ENCODE assay signal across 8 cellular contexts in genomic region chr11:78465169-78465942, GRCh38. TPM values are rescaled to one million over a fixed set of nuclear protein-coding genes. Genes with fewer than 3 reads are reported as not detected.
DNase-seq lines count a peak whose midpoint lies in the region; ATAC-seq and TF ChIP-seq lines count a peak whose summit lies in the region.

No MANE protein-coding gene starts in this region.

- peak overlapping the region; percentile 77 for H3K4me3 Mint-ChIP-seq in CD8-positive, alpha-beta T cell
- H3K4me3 Mint-ChIP-seq in glutamatergic neuron (ENCODE audit: unreplicated experiment) = no peak overlapping the region

- peak overlapping the region; percentile 33 for H3K27ac ChIP-seq in CD8-positive, alpha-beta T cell (ENCODE audit: low read depth, low read length)
- no peak overlapping the region for H3K27ac ChIP-seq in substantia nigra (ENCODE audit: low read depth, low read length, poor library complexity, severe bottlenecking)

- H3K9me3 ChIP-seq in CD8-positive, alpha-beta T cell (ENCODE audit: low read length) = no peaks in the 10 kb centered on the region

- CTCF ChIA-PET in CD8-positive, alpha-beta T cell (lab: Charles Lee) = interaction anchor here (0.7 to 1.1 kb wide), 2 partner anchors 47 to 1044 kb away, joined by 3 to 4 read pairs; no protein-coding TSS in a partner anchor

- peaks cover 13% of the 10 kb centered on the region for H3K4me1 ChIP-seq in CD8-positive, alpha-beta T cell (ENCODE audit: insufficient read depth, low read length)

- peaks cover 24% of the 10 kb centered on the region for H3K4me1 Mint-ChIP-seq in CD8-positive, alpha-beta T cell (ENCODE audit: low read depth)
- no peaks in the 10 kb centered on the region for H3K4me1 Mint-ChIP-seq in glutamatergic neuron (ENCODE audit: low read depth, unreplicated experiment)

- peak overlapping the region; percentile 96 for H3K27ac Mint-ChIP-seq in CD8-positive, alpha-beta T cell
- H3K27ac Mint-ChIP-seq in glutamatergic neuron (ENCODE audit: unreplicated experiment) = no peak overlapping the region

- no peaks in the 10 kb centered on the region for H3K36me3 ChIP-seq in CD8-positive, alpha-beta T cell (ENCODE audit: insufficient read depth, low read length)

- POLR2A ChIA-PET in CD8-positive, alpha-beta T cell (lab: Charles Lee) = interaction anchor here (0.9 kb wide), 1 partner anchor 10 kb away, joined by 4 read pairs; no protein-coding TSS in a partner anchor

- peak; percentile 98 for ATAC-seq in CD8-positive, alpha-beta T cell
- ATAC-seq in GM19452 (IDR thresholded peaks at IDR 0.05; ENCODE audit: unreplicated experiment) (peak; percentile 99), HG03457 (IDR thresholded peaks at IDR 0.05; ENCODE audit: unreplicated experiment) (peak; percentile 99)

- no peaks in the 10 kb centered on the region for H3K27me3 Mint-ChIP-seq in CD8-positive, alpha-beta T cell (ENCODE audit: low read depth)
- peaks cover 3% of the 10 kb centered on the region for H3K27me3 Mint-ChIP-seq in glutamatergic neuron (ENCODE audit: unreplicated experiment)

- no peak overlapping the region for H3K4me3 ChIP-seq in CD8-positive, alpha-beta T cell (ENCODE audit: low read depth, low read length)

- no peaks in the 10 kb centered on the region for H3K27me3 ChIP-seq in CD8-positive, alpha-beta T cell (ENCODE audit: insufficient read depth, low read length)

- peaks cover 51% of the 10 kb centered on the region for H3K36me3 Mint-ChIP-seq in CD8-positive, alpha-beta T cell
- peaks cover 10% of the 10 kb centered on the region for H3K36me3 Mint-ChIP-seq in glutamatergic neuron (ENCODE audit: unreplicated experiment)

- intact Hi-C loops in CD8-positive, alpha-beta T cell (cut with DNase I, micrococcal nuclease) = no loop called here

- no peak for TF ChIP-seq CTCF in CD8-positive, alpha-beta T cell (IDR thresholded peaks at IDR 0.05)
- TF ChIP-seq CTCF in glutamatergic neuron (IDR thresholded peaks at IDR 0.05; ENCODE audit: partially characterized antibody, unreplicated experiment) = no peak

- no peaks in the 10 kb centered on the region for H3K9me3 Mint-ChIP-seq in CD8-positive, alpha-beta T cell
- peaks cover 2% of the 10 kb centered on the region for H3K9me3 Mint-ChIP-seq in glutamatergic neuron (ENCODE audit: unreplicated experiment)

- peak; percentile 1 to 67 (median 13) for DNase-seq in CD8-positive, alpha-beta T cell
- peak; percentile 16 for DNase-seq in activated gamma-delta T cell treated with anti-CD3 and anti-CD28 coated beads, Interleukin-2, amount 50 U/mL, for 16 hours (ENCODE audit: low read depth)
- DNase-seq in glutamatergic neuron (no peak), HPDE6-E6E7 (ENCODE audit: extremely low spot score) (no peak), dermis blood vessel endothelial cell (no peak), substantia nigra (lab: John Stamatoyannopoulos, UW) (no peak)

RNA-seq across cellular contexts. Expression of gene GAB2, which starts 47.7 kb away (rescaled TPM):
- total RNA-seq in CD8-positive, alpha-beta T cell = 1 to 10 TPM; 7.9 to 9.0 TPM
- total RNA-seq in glutamatergic neuron (ENCODE audit: unreplicated experiment) = 87.9 TPM
- 19.4 and 23.5 TPM in 2 replicates for total RNA-seq in dermis blood vessel endothelial cell

Comparison
In these comparisons a context has a peak if more than half of its experiments do, and no peak if none do; other contexts are left out.
1. DNase-seq: peak in CD8-positive, alpha-beta T cell (7 of 7) and activated gamma-delta T cell treated with anti-CD3 and anti-CD28 coated beads, Interleukin-2, amount 50 U/mL, for 16 hours (single experiment); none in glutamatergic neuron (single experiment), HPDE6-E6E7 (single experiment), dermis blood vessel endothelial cell (single experiment) and substantia nigra (0 of 49).
2. Peak in every context shown above with its lines, with median percentiles within 50 percentile points of each other: ATAC-seq.